20 cellular contexts compared by ENCODE assay signal in the genomic region with DNA sequence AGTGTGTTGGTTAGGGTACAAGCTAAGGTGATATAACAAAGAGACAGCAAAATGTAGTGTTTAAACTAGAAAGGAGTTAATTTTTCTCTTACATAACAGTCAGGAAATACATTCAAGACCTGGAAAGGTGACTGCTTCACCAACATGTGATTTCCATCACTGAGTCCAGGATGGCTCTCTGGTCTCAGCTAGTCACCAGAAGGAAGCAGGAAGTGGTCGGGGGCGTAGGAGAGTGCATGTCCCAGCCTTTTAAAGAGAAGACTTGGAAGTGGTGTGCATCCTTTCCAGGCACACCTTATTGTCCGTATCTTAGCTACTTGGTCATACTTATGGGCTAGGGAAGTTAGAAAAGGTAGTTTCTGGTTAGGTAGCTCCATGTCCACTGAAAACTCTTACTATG.
"Had no signal": no experiment of that assay in that cellular context is flagged by ENCODE, and none has a peak within 500 bp of the region (broad histone marks: within the 10 kb centered on the region; RNA-seq: fewer than 3 reads in every experiment).

No MANE protein-coding gene starts in this region.

- H3K36me3 Mint-ChIP-seq: activated CD4-positive, alpha-beta memory T cell treated with anti-CD3 and anti-CD28 coated beads for 36 hours; brain; naive B cell; stimulated activated memory B cell treated with anti-CD40 and anti-IgM and Interleukin-4, amounts not matched to agents 10 μg/mL and 1 μg/mL and 100 μg/mL, for 72 hours had no signal

- H2AFZ ChIP-seq: parathyroid adenoma had no signal

- H3K27me3 Mint-ChIP-seq: activated CD4-positive, alpha-beta memory T cell treated with anti-CD3 and anti-CD28 coated beads for 36 hours had no signal

- H3K9ac ChIP-seq: parathyroid adenoma had no signal

- H3K27me3 ChIP-seq: gastrocnemius medialis, testis had no signal

- H3K36me3 ChIP-seq: gastrocnemius medialis, left ventricle myocardium inferior, sigmoid colon had no signal

- DNase-seq: activated CD4-positive, alpha-beta memory T cell treated with anti-CD3 and anti-CD28 coated beads for 36 hours; activated naive CD4-positive, alpha-beta T cell treated with Interleukin-2 at 50 U/mL for 16 hours; activated T-cell treated with anti-CD3 and anti-CD28 coated beads for 4 hours; anterior cingulate cortex; cortex of kidney; gastrocnemius medialis; head of caudate nucleus; left ventricle myocardium inferior; naive B cell; sigmoid colon; stimulated activated CD4-positive, alpha-beta T cell treated with anti-CD3 and anti-CD28 coated beads, Interleukin-4, amount 100 ng/mL, for 4 hours; T-helper 1 cell; T1000; testis had no signal

- H3K79me2 ChIP-seq: parathyroid adenoma had no signal

- H3K4me1 ChIP-seq: gastrocnemius medialis, parathyroid adenoma, sigmoid colon, testis had no signal

- H3K27ac ChIP-seq: gastrocnemius medialis, left ventricle myocardium inferior, parathyroid adenoma, sigmoid colon, testis had no signal

- FAIRE-seq: endometrium had no signal

- H3K4me3 Mint-ChIP-seq: activated CD4-positive, alpha-beta memory T cell treated with anti-CD3 and anti-CD28 coated beads for 36 hours; activated T-helper 17 cell treated with anti-CD3 and anti-CD28 coated beads, Interleukin-2, amount 50 U/mL, for 72 hours; central memory CD8-positive, alpha-beta T cell; naive B cell; stimulated activated memory B cell treated with anti-CD40 and anti-IgM and Interleukin-4, amounts not matched to agents 10 μg/mL and 1 μg/mL and 100 μg/mL, for 72 hours had no signal

- H3K9me3 ChIP-seq: gastrocnemius medialis, left ventricle myocardium inferior, sigmoid colon, testis had no signal

- H3K4me1 Mint-ChIP-seq: activated T-helper 17 cell treated with anti-CD3 and anti-CD28 coated beads, Interleukin-2, amount 50 U/mL, for 72 hours; central memory CD8-positive, alpha-beta T cell; naive B cell; stimulated activated memory B cell treated with anti-CD40 and anti-IgM and Interleukin-4, amounts not matched to agents 10 μg/mL and 1 μg/mL and 100 μg/mL, for 72 hours had no signal

- H3K27ac Mint-ChIP-seq: activated CD4-positive, alpha-beta memory T cell treated with anti-CD3 and anti-CD28 coated beads for 36 hours; activated T-helper 17 cell treated with anti-CD3 and anti-CD28 coated beads, Interleukin-2, amount 50 U/mL, for 72 hours; brain; stimulated activated memory B cell treated with anti-CD40 and anti-IgM and Interleukin-4, amounts not matched to agents 10 μg/mL and 1 μg/mL and 100 μg/mL, for 72 hours had no signal

- H3K9me3 Mint-ChIP-seq: activated CD4-positive, alpha-beta memory T cell treated with anti-CD3 and anti-CD28 coated beads for 36 hours; activated T-helper 17 cell treated with anti-CD3 and anti-CD28 coated beads, Interleukin-2, amount 50 U/mL, for 72 hours; brain; central memory CD8-positive, alpha-beta T cell; naive B cell; stimulated activated memory B cell treated with anti-CD40 and anti-IgM and Interleukin-4, amounts not matched to agents 10 μg/mL and 1 μg/mL and 100 μg/mL, for 72 hours had no signal

- H3K4me3 ChIP-seq: gastrocnemius medialis, left ventricle myocardium inferior, sigmoid colon, testis had no signal
